ENCODE assay signal across 1 cellular context in the genomic region with DNA sequence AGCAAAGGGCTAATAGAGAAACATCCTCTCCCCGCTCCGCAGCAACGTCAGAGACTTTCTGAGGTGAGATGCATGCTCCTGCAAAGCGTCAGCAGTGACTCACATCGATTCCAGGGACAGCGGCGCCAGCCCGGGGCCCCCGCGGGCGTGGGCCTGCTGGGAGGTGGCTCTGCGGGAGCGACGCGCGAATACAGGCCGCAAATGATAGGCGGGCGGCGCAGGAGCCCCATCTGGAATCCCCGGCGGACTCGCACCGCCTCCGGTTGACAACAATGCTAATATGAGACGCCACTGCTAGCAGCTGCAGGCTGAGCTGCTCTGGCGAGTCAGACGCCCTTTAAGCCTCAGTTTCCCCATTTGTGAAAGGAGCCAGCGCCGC.
TF ChIP-seq lines count a peak whose summit lies in the region.

No MANE protein-coding gene starts in this region.

TF ChIP-seq in SK-N-SH, 30 proteins besides CTCF, POLR2A, EP300 and RAD21 (continued from another document):
- TF ChIP-seq, protein P1, sequence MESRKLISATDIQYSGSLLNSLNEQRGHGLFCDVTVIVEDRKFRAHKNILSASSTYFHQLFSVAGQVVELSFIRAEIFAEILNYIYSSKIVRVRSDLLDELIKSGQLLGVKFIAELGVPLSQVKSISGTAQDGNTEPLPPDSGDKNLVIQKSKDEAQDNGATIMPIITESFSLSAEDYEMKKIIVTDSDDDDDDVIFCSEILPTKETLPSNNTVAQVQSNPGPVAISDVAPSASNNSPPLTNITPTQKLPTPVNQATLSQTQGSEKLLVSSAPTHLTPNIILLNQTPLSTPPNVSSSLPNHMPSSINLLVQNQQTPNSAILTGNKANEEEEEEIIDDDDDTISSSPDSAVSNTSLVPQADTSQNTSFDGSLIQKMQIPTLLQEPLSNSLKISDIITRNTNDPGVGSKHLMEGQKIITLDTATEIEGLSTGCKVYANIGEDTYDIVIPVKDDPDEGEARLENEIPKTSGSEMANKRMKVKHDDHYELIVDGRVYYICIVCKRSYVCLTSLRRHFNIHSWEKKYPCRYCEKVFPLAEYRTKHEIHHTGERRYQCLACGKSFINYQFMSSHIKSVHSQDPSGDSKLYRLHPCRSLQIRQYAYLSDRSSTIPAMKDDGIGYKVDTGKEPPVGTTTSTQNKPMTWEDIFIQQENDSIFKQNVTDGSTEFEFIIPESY (IDR thresholded peaks at IDR 0.05; ENCODE audit: borderline replicate concordance, low read depth), result no peak
- peak; percentile 67; the same call in 1 of the 2 replicates for TF ChIP-seq FOSL2 (IDR thresholded peaks at IDR 0.05; ENCODE audit: borderline replicate concordance, low read depth)
- TF ChIP-seq, protein P2, sequence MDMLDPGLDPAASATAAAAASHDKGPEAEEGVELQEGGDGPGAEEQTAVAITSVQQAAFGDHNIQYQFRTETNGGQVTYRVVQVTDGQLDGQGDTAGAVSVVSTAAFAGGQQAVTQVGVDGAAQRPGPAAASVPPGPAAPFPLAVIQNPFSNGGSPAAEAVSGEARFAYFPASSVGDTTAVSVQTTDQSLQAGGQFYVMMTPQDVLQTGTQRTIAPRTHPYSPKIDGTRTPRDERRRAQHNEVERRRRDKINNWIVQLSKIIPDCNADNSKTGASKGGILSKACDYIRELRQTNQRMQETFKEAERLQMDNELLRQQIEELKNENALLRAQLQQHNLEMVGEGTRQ (IDR thresholded peaks at IDR 0.05; ENCODE audit: borderline replicate concordance, low read depth, low read length), result no peak
- TF ChIP-seq, protein P3, sequence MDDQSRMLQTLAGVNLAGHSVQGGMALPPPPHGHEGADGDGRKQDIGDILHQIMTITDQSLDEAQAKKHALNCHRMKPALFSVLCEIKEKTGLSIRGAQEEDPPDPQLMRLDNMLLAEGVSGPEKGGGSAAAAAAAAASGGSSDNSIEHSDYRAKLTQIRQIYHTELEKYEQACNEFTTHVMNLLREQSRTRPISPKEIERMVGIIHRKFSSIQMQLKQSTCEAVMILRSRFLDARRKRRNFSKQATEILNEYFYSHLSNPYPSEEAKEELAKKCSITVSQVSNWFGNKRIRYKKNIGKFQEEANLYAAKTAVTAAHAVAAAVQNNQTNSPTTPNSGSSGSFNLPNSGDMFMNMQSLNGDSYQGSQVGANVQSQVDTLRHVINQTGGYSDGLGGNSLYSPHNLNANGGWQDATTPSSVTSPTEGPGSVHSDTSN (IDR thresholded peaks at IDR 0.05), result peak; percentile 16; the same call in 1 of the 2 replicates
- TF ChIP-seq SMC3 (IDR thresholded peaks at IDR 0.05; ENCODE audit: low read depth, low read length), result no peak
- TF ChIP-seq TAF1 (IDR thresholded peaks at IDR 0.05; ENCODE audit: borderline replicate concordance, low read depth, low read length), result no peak
- TF ChIP-seq FOXJ3 (CRISPR knock-in tag; IDR thresholded peaks at IDR 0.05), result no peak
- TF ChIP-seq RXRA (IDR thresholded peaks at IDR 0.05; ENCODE audit: borderline replicate concordance, low read depth), result no peak
- no peak for TF ChIP-seq CHD2 (IDR thresholded peaks at IDR 0.05; ENCODE audit: low read length, partially characterized antibody)
- 0 out of 2 replicates have a peak, but pooled peaks have one; percentile 3 for TF ChIP-seq FOXM1 (IDR thresholded peaks at IDR 0.05; ENCODE audit: low read depth)
- no peak; the same call in 1 of the 2 replicates for TF ChIP-seq YY1 (IDR thresholded peaks at IDR 0.05; ENCODE audit: low read depth)
- TF ChIP-seq, protein P4, sequence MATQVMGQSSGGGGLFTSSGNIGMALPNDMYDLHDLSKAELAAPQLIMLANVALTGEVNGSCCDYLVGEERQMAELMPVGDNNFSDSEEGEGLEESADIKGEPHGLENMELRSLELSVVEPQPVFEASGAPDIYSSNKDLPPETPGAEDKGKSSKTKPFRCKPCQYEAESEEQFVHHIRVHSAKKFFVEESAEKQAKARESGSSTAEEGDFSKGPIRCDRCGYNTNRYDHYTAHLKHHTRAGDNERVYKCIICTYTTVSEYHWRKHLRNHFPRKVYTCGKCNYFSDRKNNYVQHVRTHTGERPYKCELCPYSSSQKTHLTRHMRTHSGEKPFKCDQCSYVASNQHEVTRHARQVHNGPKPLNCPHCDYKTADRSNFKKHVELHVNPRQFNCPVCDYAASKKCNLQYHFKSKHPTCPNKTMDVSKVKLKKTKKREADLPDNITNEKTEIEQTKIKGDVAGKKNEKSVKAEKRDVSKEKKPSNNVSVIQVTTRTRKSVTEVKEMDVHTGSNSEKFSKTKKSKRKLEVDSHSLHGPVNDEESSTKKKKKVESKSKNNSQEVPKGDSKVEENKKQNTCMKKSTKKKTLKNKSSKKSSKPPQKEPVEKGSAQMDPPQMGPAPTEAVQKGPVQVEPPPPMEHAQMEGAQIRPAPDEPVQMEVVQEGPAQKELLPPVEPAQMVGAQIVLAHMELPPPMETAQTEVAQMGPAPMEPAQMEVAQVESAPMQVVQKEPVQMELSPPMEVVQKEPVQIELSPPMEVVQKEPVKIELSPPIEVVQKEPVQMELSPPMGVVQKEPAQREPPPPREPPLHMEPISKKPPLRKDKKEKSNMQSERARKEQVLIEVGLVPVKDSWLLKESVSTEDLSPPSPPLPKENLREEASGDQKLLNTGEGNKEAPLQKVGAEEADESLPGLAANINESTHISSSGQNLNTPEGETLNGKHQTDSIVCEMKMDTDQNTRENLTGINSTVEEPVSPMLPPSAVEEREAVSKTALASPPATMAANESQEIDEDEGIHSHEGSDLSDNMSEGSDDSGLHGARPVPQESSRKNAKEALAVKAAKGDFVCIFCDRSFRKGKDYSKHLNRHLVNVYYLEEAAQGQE (IDR thresholded peaks at IDR 0.05; ENCODE audit: low read depth, low read length), result no peak
- TF ChIP-seq NRF1 (IDR thresholded peaks at IDR 0.05; ENCODE audit: low read depth, low read length), result no peak
- TF ChIP-seq, protein P5, sequence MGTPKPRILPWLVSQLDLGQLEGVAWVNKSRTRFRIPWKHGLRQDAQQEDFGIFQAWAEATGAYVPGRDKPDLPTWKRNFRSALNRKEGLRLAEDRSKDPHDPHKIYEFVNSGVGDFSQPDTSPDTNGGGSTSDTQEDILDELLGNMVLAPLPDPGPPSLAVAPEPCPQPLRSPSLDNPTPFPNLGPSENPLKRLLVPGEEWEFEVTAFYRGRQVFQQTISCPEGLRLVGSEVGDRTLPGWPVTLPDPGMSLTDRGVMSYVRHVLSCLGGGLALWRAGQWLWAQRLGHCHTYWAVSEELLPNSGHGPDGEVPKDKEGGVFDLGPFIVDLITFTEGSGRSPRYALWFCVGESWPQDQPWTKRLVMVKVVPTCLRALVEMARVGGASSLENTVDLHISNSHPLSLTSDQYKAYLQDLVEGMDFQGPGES (IDR thresholded peaks at IDR 0.05; ENCODE audit: low read depth, low read length), result no peak
- no peak for TF ChIP-seq RCOR1 (IDR thresholded peaks at IDR 0.05; ENCODE audit: low read length)
